In genomic region chr12:80422549-80422948, GRCh38 we compare ENCODE assay signal across 29 cellular contexts. TPM values are rescaled to one million over a fixed set of nuclear protein-coding genes. Genes with fewer than 3 reads are reported as not detected.
DNase-seq lines count a peak whose midpoint lies in the region; ATAC-seq and TF ChIP-seq lines count a peak whose summit lies in the region.
"Had no signal": no experiment of that assay in that cellular context is flagged by ENCODE, and none has a peak within 500 bp of the region (broad histone marks: within the 10 kb centered on the region; RNA-seq: fewer than 3 reads in every experiment).

No MANE protein-coding gene starts in this region.

- H3K27ac ChIP-seq in SK-N-MC (0 out of 2 replicates have a peak overlapping the region, but pooled peaks have one; percentile 25), fibroblast of lung (ENCODE audit: insufficient read depth, low read length) (no peak overlapping the region), H9 (ENCODE audit: insufficient read length, low read depth, low read length) (no peak overlapping the region)
- H3K27ac ChIP-seq: cardiac muscle cell, heart right ventricle, Peyer's patch, testis had no signal

- H3K79me1 ChIP-seq in H9 (ENCODE audit: insufficient read depth, low read depth, low read length, poor library complexity, severe bottlenecking), result no peaks in the 10 kb centered on the region

- H4K20me1 ChIP-seq in fibroblast of lung (ENCODE audit: control insufficient read depth, extremely low read depth, insufficient read depth, low read length) (no peaks in the 10 kb centered on the region), H9 (ENCODE audit: control insufficient read depth, insufficient read depth, insufficient read length) (no peaks in the 10 kb centered on the region)

- peaks cover 0 to 2% of the 10 kb centered on the region in 2 experiments; a peak in 2 of 4 replicates for H3K4me1 Mint-ChIP-seq in H9
- H3K4me1 Mint-ChIP-seq: activated naive CD8-positive, alpha-beta T cell treated with anti-CD3 and anti-CD28 coated beads, Interleukin-2, amount 50 U/mL, for 24 hours; memory B cell had no signal

- TF ChIP-seq CTCF in BJ (IDR thresholded peaks at IDR 0.05; ENCODE audit: insufficient read depth, low read depth, low read length), result no peak
- TF ChIP-seq CTCF in fibroblast of lung (conservative IDR thresholded peaks at IDR 0.05 in 1 of 2, IDR thresholded peaks at IDR 0.05 in 1 of 2; ENCODE audit: low read depth in 1 of 2, low read length in 2 of 2), result no peak
- no peak for TF ChIP-seq CTCF in H9 (conservative IDR thresholded peaks at IDR 0.05)
- TF ChIP-seq CTCF in BE2C (IDR thresholded peaks at IDR 0.05; ENCODE audit: low read depth, low read length), result no peak

- H3K4me3 Mint-ChIP-seq in H9, result no peak overlapping the region
- H3K4me3 Mint-ChIP-seq: activated naive CD8-positive, alpha-beta T cell treated with anti-CD3 and anti-CD28 coated beads, Interleukin-2, amount 50 U/mL, for 24 hours; memory B cell; T-helper 1 cell treated with Interleukin-12 subunit alpha and Interleukin-12 subunit beta and Interleukin-4 antibody, amounts not matched to agents 30 μg/mL and 1 μg/mL, for 36 hours had no signal

- H2AFZ ChIP-seq in fibroblast of lung (ENCODE audit: low read length) (peak overlapping the region; percentile 43), H9 (ENCODE audit: low read length) (no peak overlapping the region)

- ATAC-seq in SK-N-SH treated with all-trans-retinoic acid at 6 μM for 48 hours, result no peak
- ATAC-seq: activated naive CD8-positive, alpha-beta T cell treated with anti-CD3 and anti-CD28 coated beads, Interleukin-2, amount 50 U/mL, for 24 hours; heart right ventricle; left cardiac atrium had no signal

- no peak overlapping the region for H2AK5ac ChIP-seq in H9 (ENCODE audit: insufficient read length, low read length)

- H3K27me3 ChIP-seq in BJ (ENCODE audit: control insufficient read depth, insufficient read depth, low read length), result no peaks in the 10 kb centered on the region
- H3K27me3 ChIP-seq in fibroblast of lung (ENCODE audit: control insufficient read depth, insufficient read depth, low read length), result no peaks in the 10 kb centered on the region
- H3K27me3 ChIP-seq in H9 (ENCODE audit: insufficient read depth, low read length), result no peaks in the 10 kb centered on the region
- no peaks in the 10 kb centered on the region for H3K27me3 ChIP-seq in BE2C
- H3K27me3 ChIP-seq: cardiac muscle cell, heart right ventricle, MG63, Peyer's patch, testis had no signal

- H2BK120ac ChIP-seq in H9 (ENCODE audit: low read depth, low read length, poor library complexity, severe bottlenecking), result no peak overlapping the region

- H3K4me3 ChIP-seq in BJ (ENCODE audit: low read depth, low read length) (no peak overlapping the region), SK-N-MC (0 out of 2 replicates have a peak overlapping the region, but pooled peaks have one; percentile 10), fibroblast of lung (replicated peaks in 1 of 4; ENCODE audit: control extremely low read depth in 1 of 4, insufficient read depth in 1 of 4, low read depth in 3 of 4, low read length in 4 of 4) (no peak overlapping the region), BE2C (ENCODE audit: low read depth, low read length) (no peak overlapping the region)
- H3K4me3 ChIP-seq: cardiac muscle cell, heart right ventricle, MG63, Peyer's patch, testis had no signal

- no peak overlapping the region for H3K4ac ChIP-seq in H9 (ENCODE audit: low read depth, low read length)

- H2BK5ac ChIP-seq in H9 (ENCODE audit: insufficient read length, low read length), result no peak overlapping the region

- no peak overlapping the region for H3K27ac Mint-ChIP-seq in H9
- H3K27ac Mint-ChIP-seq: activated naive CD8-positive, alpha-beta T cell treated with anti-CD3 and anti-CD28 coated beads, Interleukin-2, amount 50 U/mL, for 24 hours; memory B cell; T-helper 1 cell treated with Interleukin-12 subunit alpha and Interleukin-12 subunit beta and Interleukin-4 antibody, amounts not matched to agents 30 μg/mL and 1 μg/mL, for 36 hours had no signal

- H3K56ac ChIP-seq in H9 (ENCODE audit: insufficient read length, low read depth, low read length), result no peak overlapping the region

- H2BK20ac ChIP-seq in H9 (ENCODE audit: low read depth, low read length, poor library complexity, severe bottlenecking), result no peak overlapping the region

- H3K36me3 Mint-ChIP-seq in H9 (ENCODE audit: insufficient read depth in 1 of 3, low read depth in 3 of 3), result no peaks in the 10 kb centered on the region
- H3K36me3 Mint-ChIP-seq: memory B cell had no signal

- no peaks in the 10 kb centered on the region for H3K27me3 Mint-ChIP-seq in H9 (ENCODE audit: low read depth)
- H3K27me3 Mint-ChIP-seq: activated naive CD8-positive, alpha-beta T cell treated with anti-CD3 and anti-CD28 coated beads, Interleukin-2, amount 50 U/mL, for 24 hours; memory B cell had no signal

- H3K79me2 ChIP-seq in fibroblast of lung (ENCODE audit: control insufficient read depth, insufficient read depth, low read length), result no peaks in the 10 kb centered on the region
- no peaks in the 10 kb centered on the region for H3K79me2 ChIP-seq in H9 (ENCODE audit: insufficient read depth, low read length)

- H3K9me3 ChIP-seq in SK-N-MC (ENCODE audit: low read depth, low read length), result no peaks in the 10 kb centered on the region
- no peaks in the 10 kb centered on the region for H3K9me3 ChIP-seq in fibroblast of lung (ENCODE audit: control insufficient read depth, insufficient read depth, low read depth, low read length)
- H3K9me3 ChIP-seq in H9 (ENCODE audit: control insufficient read depth, low read depth, low read length), result no peaks in the 10 kb centered on the region
- H3K9me3 ChIP-seq in BE2C, result no peaks in the 10 kb centered on the region
- H3K9me3 ChIP-seq: heart right ventricle, MG63, Peyer's patch, testis had no signal

- no peak overlapping the region for H4K8ac ChIP-seq in H9 (replicated peaks; ENCODE audit: insufficient read length, low read depth, low read length)

- no peak overlapping the region for H4K5ac ChIP-seq in H9 (ENCODE audit: insufficient read length, low read depth, low read length)

- POLR2A ChIA-PET in BJ (lab: Charles Lee), result interaction anchor here (0.6 kb wide), 1 partner anchor 9 kb away, joined by 9 read pairs; no protein-coding TSS in a partner anchor

- CTCF ChIA-PET in BJ (lab: Yijun Ruan, JAX), result no interaction called here

- DNase-seq in BJ (ENCODE audit: low read depth) (peak; percentile 26), SK-N-MC (ENCODE audit: low read depth, low spot score) (peak; percentile 72), fibroblast of lung (ENCODE audit: low read depth in 2 of 2) (peak; percentile 26 to 48), renal cortical epithelial cell (ENCODE audit: low read depth) (peak; percentile 40), H9 (no peak), BE2C (no peak)
- DNase-seq: activated CD8-positive, alpha-beta memory T cell treated with anti-CD3 and anti-CD28 coated beads for 24 hours; activated gamma-delta T cell; activated naive CD8-positive, alpha-beta T cell treated with anti-CD3 and anti-CD28 coated beads, Interleukin-2, amount 50 U/mL, for 24 hours; activated T-cell treated with anti-CD3 and anti-CD28 coated beads, Interleukin-2, amount 50 U/mL, for 1 hour; AML-193; cortex of kidney; DMS153; GDM1; heart right ventricle; KBM-7; left cardiac atrium; MG63; NCI-H2029 treated with DMSO at 0.1 percent for 48 hours; NCI-H446; Peyer's patch; stimulated activated CD4-positive, alpha-beta T cell treated with anti-CD3 and anti-CD28 coated beads, Interleukin-4, amount 100 ng/mL, for 4 hours; stimulated activated naive CD4-positive, alpha-beta T cell; testis had no signal

- WGBS in H9 (ENCODE audit: extremely low coverage, insufficient read length, low lambda C conversion rate), result no CpG with 5 or more reads among the region's 2 CpGs

- no peak overlapping the region for H3T11ph ChIP-seq in H9 (ENCODE audit: low read length)

- no peak overlapping the region for H3K14ac ChIP-seq in H9 (ENCODE audit: insufficient read depth, low read length)

- H2BK12ac ChIP-seq in H9 (ENCODE audit: insufficient read length, low read depth, low read length), result no peak overlapping the region

- H4K91ac ChIP-seq in H9 (ENCODE audit: insufficient read length, low read depth, low read length), result no peak overlapping the region

- H3K23ac ChIP-seq in H9 (ENCODE audit: insufficient read length, low read depth, low read length), result no peak overlapping the region

- H3K4me2 ChIP-seq in fibroblast of lung (ENCODE audit: extremely low read depth, insufficient read depth, low read length) (no peak overlapping the region), H9 (ENCODE audit: insufficient read depth, insufficient read length, low read length) (no peak overlapping the region)

- H3K4me1 ChIP-seq in fibroblast of lung (ENCODE audit: control insufficient read depth, extremely low read depth, insufficient read depth, low read length) (no peaks in the 10 kb centered on the region), H9 (ENCODE audit: insufficient read depth, low read length) (no peaks in the 10 kb centered on the region), BE2C (no peaks in the 10 kb centered on the region)
- H3K4me1 ChIP-seq: heart right ventricle, Peyer's patch, testis had no signal

- H3K9me3 Mint-ChIP-seq in H9, result no peaks in the 10 kb centered on the region
- H3K9me3 Mint-ChIP-seq: activated naive CD8-positive, alpha-beta T cell treated with anti-CD3 and anti-CD28 coated beads, Interleukin-2, amount 50 U/mL, for 24 hours; T-helper 1 cell treated with Interleukin-12 subunit alpha and Interleukin-12 subunit beta and Interleukin-4 antibody, amounts not matched to agents 30 μg/mL and 1 μg/mL, for 36 hours had no signal

- H3K23me2 ChIP-seq in H9 (ENCODE audit: insufficient read length, low read depth, low read length, poor library complexity, severe bottlenecking), result no peaks in the 10 kb centered on the region

- H2BK15ac ChIP-seq in H9 (ENCODE audit: low read depth, low read length), result no peak overlapping the region

- H3K18ac ChIP-seq in H9 (ENCODE audit: insufficient read length, low read depth, low read length), result no peak overlapping the region

- H3K36me3 ChIP-seq in BJ (ENCODE audit: control insufficient read depth, insufficient read depth, low read length) (no peaks in the 10 kb centered on the region), SK-N-MC (ENCODE audit: insufficient read depth, low read length) (no peaks in the 10 kb centered on the region), fibroblast of lung (ENCODE audit: control insufficient read depth, insufficient read depth, low read length) (no peaks in the 10 kb centered on the region), BE2C (no peaks in the 10 kb centered on the region)
- H3K36me3 ChIP-seq: cardiac muscle cell, heart right ventricle, Peyer's patch had no signal

- H3K9ac ChIP-seq in SK-N-MC (ENCODE audit: insufficient read length) (no peak overlapping the region), fibroblast of lung (ENCODE audit: insufficient read depth, low read length) (no peak overlapping the region), H9 (ENCODE audit: extremely low read depth, insufficient read length, low read length) (no peak overlapping the region)

RNA-seq across cellular contexts. Expression of gene PTPRQ, which starts 21.5 kb away (rescaled TPM):
- polyA plus RNA-seq in BJ (2011; rRNA removed) (5.1 and 13.3 TPM in 2 replicates), fibroblast of lung (1.2 and 7.7 TPM in 2 replicates)
- 4.8 and 6.5 TPM in 2 replicates for polyA minus RNA-seq in BJ (2011; rRNA and poly(A)+ RNA removed)
- total RNA-seq in fibroblast of lung (0.77 and 1.3 TPM in 2 replicates), renal cortical epithelial cell (0.17 and 0.20 TPM in 2 replicates), H9 (2021) (not detected in 2 replicates)
- 0.61 and 4.0 TPM in 2 replicates for polyA plus RNA-seq in fibroblast of lung (2012)
- 0.22 and 2.6 TPM in 2 replicates for polyA minus RNA-seq in fibroblast of lung (ENCODE audit: low replicate concordance)
- polyA plus RNA-seq in BE2C (2012; ENCODE audit: insufficient read depth, insufficient read length, low read depth), result not detected
- total RNA-seq: HT-29 had no signal

Comparison
In these comparisons a context has a peak if more than half of its experiments do, and no peak if none do; other contexts are left out.
1. DNase-seq: peak in BJ (single experiment), SK-N-MC (single experiment), fibroblast of lung (2 of 2) and renal cortical epithelial cell (single experiment); none in H9 (single experiment) and BE2C (single experiment).